Comparison of ENCODE assay signal across 17 cellular contexts in the genomic region with DNA sequence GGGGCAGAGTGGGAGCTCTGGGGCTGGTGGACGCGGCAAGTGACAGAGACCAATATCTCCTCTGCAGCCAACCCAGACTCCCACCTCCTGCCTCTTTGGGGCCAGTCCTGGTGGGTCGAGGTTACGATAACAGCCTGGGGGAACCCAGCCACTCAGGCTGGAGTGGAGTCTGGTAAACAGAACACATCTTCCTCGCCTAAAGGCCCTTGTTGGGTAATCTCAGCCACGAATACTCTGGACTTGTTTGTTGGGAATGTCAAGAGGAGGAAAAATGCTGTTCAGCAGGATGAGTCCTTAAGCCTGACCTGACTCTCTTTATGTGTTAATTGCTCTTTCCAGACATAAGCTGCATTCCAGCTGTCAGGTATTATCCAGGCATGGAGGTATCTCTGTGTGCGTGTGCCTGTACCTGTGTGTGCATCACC. TPM values are rescaled to one million over a fixed set of nuclear protein-coding genes. Genes with fewer than 3 reads are reported as not detected.
"Had no signal": no experiment of that assay in that cellular context is flagged by ENCODE, and none has a peak within 500 bp of the region (broad histone marks: within the 10 kb centered on the region; RNA-seq: fewer than 3 reads in every experiment).

No MANE protein-coding gene starts in this region.

- H3K36me3 Mint-ChIP-seq: activated naive CD4-positive, alpha-beta T cell treated with anti-CD3 and anti-CD28 coated beads, Interleukin-2, amount 50 U/mL, for 24 hours; brain; naive B cell had no signal

- H3K9me3 ChIP-seq: esophagus muscularis mucosa, heart left ventricle, left ventricle myocardium inferior, pancreas, thyroid gland had no signal

- H3K4me3 Mint-ChIP-seq: activated naive CD4-positive, alpha-beta T cell treated with anti-CD3 and anti-CD28 coated beads, Interleukin-2, amount 50 U/mL, for 24 hours; brain; endodermal cell; naive B cell; T-helper 17 cell had no signal

- H3K27ac ChIP-seq: esophagus muscularis mucosa, heart left ventricle, left ventricle myocardium inferior, pancreas had no signal

- H3K36me3 ChIP-seq: esophagus muscularis mucosa, heart left ventricle, left ventricle myocardium inferior, pancreas, thyroid gland had no signal

- H3K9me3 Mint-ChIP-seq: activated naive CD4-positive, alpha-beta T cell treated with anti-CD3 and anti-CD28 coated beads, Interleukin-2, amount 50 U/mL, for 24 hours; endodermal cell had no signal

- H3K27me3 ChIP-seq: esophagus muscularis mucosa, heart left ventricle, pancreas, thyroid gland had no signal

- H3K4me1 Mint-ChIP-seq: endodermal cell had no signal

- H3K27me3 Mint-ChIP-seq: activated naive CD4-positive, alpha-beta T cell treated with anti-CD3 and anti-CD28 coated beads, Interleukin-2, amount 50 U/mL, for 24 hours; T-helper 17 cell had no signal

- DNase-seq: activated T-cell treated with anti-CD3 and anti-CD28 coated beads, Interleukin-2, amount 50 U/mL, for 1 hour; amniotic stem cell; cerebellar nuclear complex; endodermal cell; heart left ventricle; left ventricle myocardium inferior; naive B cell; pancreas; retina; stimulated activated CD4-positive, alpha-beta T cell treated with anti-CD3 and anti-CD28 coated beads, Interleukin-15, amount 100 ng/mL, for 24 hours; T-helper 17 cell; thyroid gland had no signal

- H3K27ac Mint-ChIP-seq: activated naive CD4-positive, alpha-beta T cell treated with anti-CD3 and anti-CD28 coated beads, Interleukin-2, amount 50 U/mL, for 24 hours; endodermal cell; T-helper 17 cell had no signal

- H3K4me3 ChIP-seq: esophagus muscularis mucosa, heart left ventricle, left ventricle myocardium inferior, pancreas, thyroid gland had no signal

- ATAC-seq: activated CD4-positive, CD25-positive, alpha-beta regulatory T cell treated with anti-CD3 and anti-CD28 coated beads, Interleukin-2, amount 50 U/mL, for 24 hours; heart left ventricle; pancreas; T-helper 17 cell had no signal

- H3K4me1 ChIP-seq: pancreas had no signal

RNA-seq across cellular contexts. Expression of a gene that starts 56.9 kb away (rescaled TPM):
- total RNA-seq: endodermal cell, fibroblast of villous mesenchyme had no signal
